In the genomic region with DNA sequence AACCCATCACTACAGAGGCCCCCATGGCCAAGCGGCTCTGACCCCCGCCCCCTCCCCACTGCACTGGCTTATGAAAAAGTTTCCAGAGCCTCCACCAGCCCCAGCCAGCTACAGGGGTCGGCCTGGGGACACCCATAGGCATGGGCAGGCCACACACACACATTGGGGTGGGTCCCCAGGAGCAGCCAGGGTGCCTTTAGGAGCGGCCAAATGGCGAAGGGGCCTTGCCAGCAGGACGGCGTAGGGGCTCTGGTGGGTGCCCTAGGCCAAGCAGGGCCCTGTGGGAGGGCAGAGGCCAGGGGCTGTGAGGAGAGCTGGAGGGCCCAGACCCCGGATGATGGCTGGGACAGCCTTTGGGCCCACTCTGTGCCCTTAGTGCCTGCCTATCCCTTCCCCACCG, we compare ENCODE assay signal across 22 cellular contexts. TPM values are rescaled to one million over a fixed set of nuclear protein-coding genes. Genes with fewer than 3 reads are reported as not detected.
"Had no signal": no experiment of that assay in that cellular context is flagged by ENCODE, and none has a peak within 500 bp of the region (broad histone marks: within the 10 kb centered on the region; RNA-seq: fewer than 3 reads in every experiment).

No MANE protein-coding gene starts in this region.

- H3K9me3 ChIP-seq: MG63, Peyer's patch, SJCRH30 had no signal

- H3K4me1 ChIP-seq: Peyer's patch, SJCRH30 had no signal

- H3K4me2 ChIP-seq: PC-9 had no signal

- H3K27ac ChIP-seq: PC-9, Peyer's patch, SJCRH30 had no signal

- DNase-seq: IMR-90; Karpas-422; KG1; MG63; NCI-H1092 treated with DMSO at 0.1 percent for 48 hours; NCI-H1436; NCI-H187; NCI-H2029 treated with DMSO at 0.1 percent for 48 hours; NCI-H2171 treated with DMSO at 0.1 percent for 48 hours; NCI-H524; NCI-H526 treated with DMSO at 0.1 percent for 48 hours; NCI-H774; NK-92 treated with Interleukin-12 subunit alpha and Interleukin-12 subunit beta, amount 100 ng/mL, for 24 hours; OCI-M1; PC-9; Peyer's patch; SHP77 treated with DMSO at 0.1 percent for 48 hours; SJCRH30; T-helper 1 cell had no signal

- H3K36me3 ChIP-seq: MG63, Peyer's patch, SJCRH30 had no signal

- H3K27me3 ChIP-seq: MG63, Peyer's patch had no signal

- H3K4me3 ChIP-seq: MG63, PC-9, Peyer's patch, SJCRH30 had no signal

RNA-seq across cellular contexts. Expression of a gene that starts 33.7 kb away (rescaled TPM):
- total RNA-seq: IMR-90, NCI-H460, PC-9, Right ventricle myocardium inferior, RPMI7951, SJCRH30 had no signal

RNA-seq across cellular contexts. Expression of a gene that starts 34.2 kb away (rescaled TPM):
- total RNA-seq: IMR-90, NCI-H460, PC-9, RPMI7951, SJCRH30 had no signal
